In the genomic region with DNA sequence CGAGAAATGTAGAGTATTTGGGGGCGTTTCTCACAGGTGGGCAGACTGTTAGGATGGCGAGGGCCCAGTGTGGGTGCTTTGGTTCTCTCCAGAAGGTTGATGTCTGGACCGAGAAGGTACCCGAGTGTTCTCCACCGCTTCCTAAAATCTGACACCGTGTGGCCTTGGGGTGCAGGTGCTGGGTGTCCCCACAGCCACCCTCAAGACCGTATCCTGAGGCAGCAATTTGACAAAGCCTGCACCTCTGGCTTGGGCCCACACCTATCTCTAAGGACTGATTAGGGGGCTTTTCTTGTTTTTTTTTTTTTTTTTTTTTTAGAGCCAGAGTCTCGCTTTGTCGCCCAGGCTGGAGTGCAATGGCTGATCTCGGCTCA, we compare ENCODE assay signal across 11 cellular contexts. TPM values are rescaled to one million over a fixed set of nuclear protein-coding genes. Genes with fewer than 3 reads are reported as not detected.
DNase-seq lines count a peak whose midpoint lies in the region; ATAC-seq and TF ChIP-seq lines count a peak whose summit lies in the region.
"Had no signal": no experiment of that assay in that cellular context is flagged by ENCODE, and none has a peak within 500 bp of the region (broad histone marks: within the 10 kb centered on the region; RNA-seq: fewer than 3 reads in every experiment).

No MANE protein-coding gene starts in this region.

- no peak overlapping the region for H3K27ac ChIP-seq in CD8-positive, alpha-beta T cell (ENCODE audit: low read depth, low read length)
- no peak overlapping the region for H3K27ac ChIP-seq in ovary

- TF ChIP-seq POLR2A in ovary (IDR thresholded peaks at IDR 0.05) = no peak

- no peak for TF ChIP-seq EP300 in ovary (IDR thresholded peaks at IDR 0.05)

- H3K27me3 Mint-ChIP-seq in CD8-positive, alpha-beta T cell (ENCODE audit: low read depth) = peaks cover 46% of the 10 kb centered on the region

- H3K36me3 ChIP-seq in CD8-positive, alpha-beta T cell (ENCODE audit: insufficient read depth, low read length) = no peaks in the 10 kb centered on the region
- H3K36me3 ChIP-seq in ovary = no peaks in the 10 kb centered on the region

- no peaks in the 10 kb centered on the region for H3K9me3 Mint-ChIP-seq in CD8-positive, alpha-beta T cell

- H3K27ac Mint-ChIP-seq in CD8-positive, alpha-beta T cell = no peak overlapping the region

- peak; percentile 30 for ATAC-seq in CD8-positive, alpha-beta T cell
- ATAC-seq in esophagus mucosa = peak; percentile 7

- H3K4me1 Mint-ChIP-seq in CD8-positive, alpha-beta T cell (ENCODE audit: low read depth) = peaks cover 9% of the 10 kb centered on the region

- CTCF ChIA-PET in CD8-positive, alpha-beta T cell (lab: Charles Lee) = interaction anchor here (0.6 to 2.4 kb wide), 3 partner anchors 8 to 1417 kb away, joined by 3 to 7 read pairs (median 3); no protein-coding TSS in a partner anchor

- H3K4me3 Mint-ChIP-seq in CD8-positive, alpha-beta T cell = peak overlapping the region; percentile 60

- DNase-seq in CD8-positive, alpha-beta T cell = no peak
- peak; percentile 61 for DNase-seq in RKO (ENCODE audit: low spot score)
- DNase-seq in ovary = no peak
- no peak for DNase-seq in HCEC 1CT
- DNase-seq in GM20000 (ENCODE audit: low spot score) = no peak
- no peak for DNase-seq in stimulated activated CD4-positive, alpha-beta T cell treated with anti-CD3 and anti-CD28 coated beads, Interleukin-4, amount 100 ng/mL, for 24 hours
- DNase-seq in NCI-H345 treated with DMSO at 0.1 percent for 48 hours (lab: John Stamatoyannopoulos, UW; ENCODE audit: unreplicated experiment) = no peak
- DNase-seq: T-helper 9 cell had no signal

- TF ChIP-seq CTCF in CD8-positive, alpha-beta T cell (IDR thresholded peaks at IDR 0.05) = no peak
- no peak for TF ChIP-seq CTCF in ovary (IDR thresholded peaks at IDR 0.05)
- TF ChIP-seq CTCF in GM20000 (IDR thresholded peaks at IDR 0.05; ENCODE audit: extremely low read depth, missing control alignments) = no peak

- H3K9me3 ChIP-seq in CD8-positive, alpha-beta T cell (ENCODE audit: low read length) = no peaks in the 10 kb centered on the region
- H3K9me3 ChIP-seq in ovary = no peaks in the 10 kb centered on the region
- H3K9me3 ChIP-seq: gastroesophageal sphincter had no signal

- peaks cover 16% of the 10 kb centered on the region for H3K27me3 ChIP-seq in CD8-positive, alpha-beta T cell (ENCODE audit: insufficient read depth, low read length)
- H3K27me3 ChIP-seq in ovary = no peaks in the 10 kb centered on the region
- H3K27me3 ChIP-seq: gastroesophageal sphincter had no signal

- WGBS in ovary, 3 donors = 40 to 46% (median 44%) methylated on average over 11 of the region's 11 CpGs

- POLR2A ChIA-PET in CD8-positive, alpha-beta T cell (lab: Charles Lee) = no interaction called here

- H3K4me3 ChIP-seq in CD8-positive, alpha-beta T cell (ENCODE audit: low read depth, low read length) = peak overlapping the region; percentile 53
- H3K4me3 ChIP-seq in ovary = peak overlapping the region; percentile 48

- intact Hi-C loops in CD8-positive, alpha-beta T cell (cut with DNase I, micrococcal nuclease) = no loop called here
- intact Hi-C loops in ovary (cut with DNase I) = no loop called here

- H3K36me3 Mint-ChIP-seq in CD8-positive, alpha-beta T cell = no peaks in the 10 kb centered on the region

- peaks cover 10% of the 10 kb centered on the region for H3K4me1 ChIP-seq in CD8-positive, alpha-beta T cell (ENCODE audit: insufficient read depth, low read length)
- H3K4me1 ChIP-seq in ovary (ENCODE audit: insufficient read depth) = peaks cover 4% of the 10 kb centered on the region

RNA-seq across cellular contexts. Expression of gene PPP1R26, which starts 1.3 kb away (rescaled TPM):
- under 1 TPM; 0.35 to 0.36 TPM for total RNA-seq in CD8-positive, alpha-beta T cell
- 5.2 TPM for total RNA-seq in esophagus mucosa
- 10 to 100 TPM in 6 of 7 donors, 1 to 10 TPM in 1; 7.0 to 19.9 (median 14.8) TPM for total RNA-seq in ovary
- polyA plus RNA-seq in ovary = 10 to 100 TPM in 1 of 2 donors, 1 to 10 TPM in 1; 3.4 to 10.2 TPM

RNA-seq across cellular contexts. Expression of gene MRPS2, which starts 19.6 kb away (rescaled TPM):
- total RNA-seq in CD8-positive, alpha-beta T cell = 10 to 100 TPM; 29.6 to 31.9 TPM
- total RNA-seq in esophagus mucosa = 25.5 TPM
- 10 to 100 TPM; 27.2 to 53.2 (median 30.4) TPM for total RNA-seq in ovary
- polyA plus RNA-seq in ovary = 10 to 100 TPM in 1 of 2 donors, 1 to 10 TPM in 1; 9.7 to 45.4 TPM

RNA-seq across cellular contexts. Expression of gene LCN1, which starts 40.3 kb away (rescaled TPM):
- total RNA-seq in CD8-positive, alpha-beta T cell = not detected
- not detected for total RNA-seq in esophagus mucosa
- 1 to 10 TPM in 2 of 7 donors, not detected in 5; 2.3 to 5.3 TPM for total RNA-seq in ovary
- polyA plus RNA-seq in ovary = not detected
- total RNA-seq: gastroesophageal sphincter, HT-29 had no signal
